ENCODE assay signal across 1 cellular context in genomic region chr9:132942541-132943182, GRCh38.
TF ChIP-seq lines count a peak whose summit lies in the region.

No MANE protein-coding gene starts in this region.

TF ChIP-seq in H1, 55 proteins besides CTCF, POLR2A, EP300 and RAD21:
- no peak for TF ChIP-seq KDM5A (IDR thresholded peaks at IDR 0.05; ENCODE audit: low read length)
- no peak for TF ChIP-seq ATF2 (IDR thresholded peaks at IDR 0.05; ENCODE audit: low read length)
- TF ChIP-seq POU5F1 (IDR thresholded peaks at IDR 0.05; ENCODE audit: low read depth, low read length), result no peak
- TF ChIP-seq CHD1 (IDR thresholded peaks at IDR 0.05; ENCODE audit: low read depth, low read length), result no peak
- TF ChIP-seq POLR2AphosphoS5 (IDR thresholded peaks at IDR 0.05; ENCODE audit: low read depth, low read length), result no peak
- TF ChIP-seq HDAC2 (IDR thresholded peaks at IDR 0.05; ENCODE audit: borderline replicate concordance in 1 of 2, low read depth in 2 of 2, low read length in 2 of 2), result no peak
- TF ChIP-seq NRF1 (IDR thresholded peaks at IDR 0.05; ENCODE audit: low read depth, low read length), result no peak
- TF ChIP-seq CEBPB (IDR thresholded peaks at IDR 0.05; ENCODE audit: low read depth, low read length), result no peak
- TF ChIP-seq PHF8 (conservative IDR thresholded peaks at IDR 0.05; ENCODE audit: low read depth, low read length), result no peak
- no peak for TF ChIP-seq EZH2 (IDR thresholded peaks at IDR 0.05; ENCODE audit: low read depth, low read length, severe bottlenecking)
- TF ChIP-seq E2F6 (IDR thresholded peaks at IDR 0.05), result no peak
- TF ChIP-seq RFX5 (IDR thresholded peaks at IDR 0.05; ENCODE audit: borderline replicate concordance, low read depth, low read length), result no peak
- no peak for TF ChIP-seq CHD7 (IDR thresholded peaks at IDR 0.05; ENCODE audit: insufficient replicate concordance, low read length)
- no peak for TF ChIP-seq USF2 (IDR thresholded peaks at IDR 0.05; ENCODE audit: low read length)
- no peak for TF ChIP-seq FOSL1 (IDR thresholded peaks at IDR 0.05; ENCODE audit: insufficient read depth, low read depth, low read length)
- TF ChIP-seq ASH2L (IDR thresholded peaks at IDR 0.05; ENCODE audit: low read length), result no peak
- TF ChIP-seq TAF7 (optimal IDR thresholded peaks at IDR 0.05; ENCODE audit: borderline replicate concordance, low read depth, low read length), result no peak
- TF ChIP-seq SP1 (IDR thresholded peaks at IDR 0.05; ENCODE audit: low read depth, low read length), result no peak
- no peak for TF ChIP-seq KDM4A (IDR thresholded peaks at IDR 0.05; ENCODE audit: low read depth, low read length, severe bottlenecking)
- TF ChIP-seq TCF12 (IDR thresholded peaks at IDR 0.05; ENCODE audit: low read depth, low read length), result no peak
